In the genomic region with DNA sequence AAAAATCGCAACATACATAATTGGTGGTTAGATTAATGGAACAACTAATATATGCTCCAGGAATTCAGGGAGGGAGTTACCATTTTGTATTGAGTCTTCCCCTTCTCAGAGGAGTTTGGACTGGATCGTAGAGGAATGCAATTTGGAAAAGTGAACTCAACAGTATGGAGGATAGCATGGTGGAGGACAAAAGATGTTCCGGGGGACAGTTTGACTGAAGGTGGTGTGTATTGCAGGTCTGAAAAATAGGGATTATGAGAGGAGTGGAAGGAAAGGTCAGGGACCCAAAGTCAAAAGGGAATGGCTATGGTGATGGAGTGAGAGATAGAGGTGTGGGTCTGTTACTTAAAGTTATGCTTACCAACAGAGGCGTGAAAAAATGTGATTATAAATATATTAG, we compare ENCODE assay signal across 8 cellular contexts. TPM values are rescaled to one million over a fixed set of nuclear protein-coding genes. Genes with fewer than 3 reads are reported as not detected.
A peak's percentile ranks its signal among the peaks of the same experiment; 100 is the strongest.
DNase-seq lines count a peak whose midpoint lies in the region; ATAC-seq and TF ChIP-seq lines count a peak whose summit lies in the region.

No MANE protein-coding gene starts in this region.

- peaks cover 26 to 41% (median 41%) of the 10 kb centered on the region in 3 donors for H3K4me1 Mint-ChIP-seq in T-cell

- TF ChIP-seq CTCF in GM12864 (IDR thresholded peaks at IDR 0.05; ENCODE audit: low read depth, low read length, missing control alignments) (no peak), fibroblast of pulmonary artery (IDR thresholded peaks at IDR 0.05; ENCODE audit: low read length, missing control alignments) (no peak), lower leg skin (IDR thresholded peaks at IDR 0.05) (no peak)

- H3K4me3 ChIP-seq in GM12864 (ENCODE audit: low read depth, low read length) (peak overlapping the region; percentile 98), fibroblast of pulmonary artery (replicated peaks; ENCODE audit: low read depth, low read length) (peak overlapping the region; percentile 73), lower leg skin (ENCODE audit: low read depth, poor library complexity, severe bottlenecking) (no peak overlapping the region)

- no peak for ATAC-seq in T-cell (replicated peaks in 1 of 4)
- ATAC-seq in HG03095 (IDR thresholded peaks at IDR 0.05; ENCODE audit: unreplicated experiment) = no peak
- ATAC-seq in HG03565 (IDR thresholded peaks at IDR 0.05; ENCODE audit: unreplicated experiment) = no peak

- H3K27me3 Mint-ChIP-seq in T-cell = no peaks in the 10 kb centered on the region

- no peak for TF ChIP-seq POLR2A in lower leg skin (IDR thresholded peaks at IDR 0.05)

- CTCF ChIA-PET in T-cell (lab: Charles Lee) = interaction anchor here (1.1 to 2.9 kb wide), 3 partner anchors 12 to 15 kb away, joined by 3 to 19 read pairs (median 7); a partner anchor contains a TSS

- H3K27ac Mint-ChIP-seq in T-cell = peak overlapping the region in 1 of 2 donors; percentile 85

- peak overlapping the region; percentile 91 to 99 (median 92) for H3K4me3 Mint-ChIP-seq in T-cell

- peaks cover 14% of the 10 kb centered on the region for H3K36me3 Mint-ChIP-seq in T-cell

- no peak for DNase-seq in GM12864 (ENCODE audit: low read depth)
- DNase-seq in T-cell = no peak
- no peak for DNase-seq in fibroblast of pulmonary artery (ENCODE audit: low read depth)
- DNase-seq in retina = peak; percentile 4
- DNase-seq in lower leg skin (ENCODE audit: low spot score in 2 of 2) = no peak
- no peak for DNase-seq in NCI-H1417 (lab: John Stamatoyannopoulos, UW)

- 65 to 69% methylated on average over 4 of the region's 4 CpGs for WGBS in lower leg skin, 2 donors

- intact Hi-C loops in lower leg skin (cut with DNase I; ENCODE audit: low total_unique reads) = no loop called here

- POLR2A ChIA-PET in T-cell (lab: Charles Lee) = interaction anchor here (0.5 to 3.3 kb wide), 7 partner anchors 8 to 743 kb away, joined by 3 to 78 read pairs (median 11); a partner anchor contains a TSS

- H3K9me3 Mint-ChIP-seq in T-cell = no peaks in the 10 kb centered on the region

RNA-seq across cellular contexts. Expression of a gene that starts 1.5 kb away (rescaled TPM):
- 10 to 100 TPM; 46.2 to 56.0 (median 51.9) TPM for total RNA-seq in T-cell
- 10 to 100 TPM; 18.3 to 41.6 (median 31.8) TPM for total RNA-seq in lower leg skin

RNA-seq across cellular contexts. Expression of a gene that starts 15.4 kb away (rescaled TPM):
- total RNA-seq in T-cell (10 to 100 TPM; 24.4 to 26.2 (median 24.4) TPM), lower leg skin (10 to 100 TPM; 13.4 to 23.7 (median 20.3) TPM)

RNA-seq across cellular contexts. Expression of a gene that starts 15.6 kb away (rescaled TPM):
- total RNA-seq in T-cell (10 to 100 TPM; 18.9 to 30.6 (median 20.7) TPM), lower leg skin (10 to 100 TPM; 10.6 to 27.0 (median 14.6) TPM)
